Comparison of ENCODE assay signal across 8 cellular contexts in genomic region chr11:125874556-125875124, GRCh38. TPM values are rescaled to one million over a fixed set of nuclear protein-coding genes. Genes with fewer than 3 reads are reported as not detected.
DNase-seq lines count a peak whose midpoint lies in the region; ATAC-seq and FAIRE-seq lines count a peak whose summit lies in the region.

No MANE protein-coding gene starts in this region.

- no peak for FAIRE-seq in frontal cortex (lab: Jason Lieb, UNC)

- ATAC-seq in GM18870 (IDR thresholded peaks at IDR 0.05; ENCODE audit: unreplicated experiment) (peak; percentile 84), HG03521 (IDR thresholded peaks at IDR 0.05; ENCODE audit: unreplicated experiment) (peak; percentile 54), HG03139 (IDR thresholded peaks at IDR 0.05; ENCODE audit: unreplicated experiment) (no peak)

- DNase-seq in CD1c-positive myeloid dendritic cell (ENCODE audit: extremely low spot score) = peak; percentile 61
- DNase-seq in NCI-H748 treated with DMSO at 0.1 percent for 48 hours (lab: John Stamatoyannopoulos, UW) = peak; percentile 53
- peak; percentile 28 for DNase-seq in activated T-cell treated with anti-CD3 and anti-CD28 coated beads, Interleukin-2, amount 50 U/mL, for 1 hour
- DNase-seq in frontal cortex (ENCODE audit: low spot score in 2 of 2) = peak; percentile 29 to 51
- peak; percentile 26 for DNase-seq in occipital lobe (lab: John Stamatoyannopoulos, UW)

RNA-seq across cellular contexts. Expression of gene HYLS1, which starts 12.8 kb away (rescaled TPM):
- total RNA-seq in frontal cortex (13.9 TPM), occipital lobe (12.5 TPM)

RNA-seq across cellular contexts. Expression of gene PUS3, which starts 28.4 kb away (rescaled TPM):
- total RNA-seq in frontal cortex (14.3 TPM), occipital lobe (12.0 TPM)

RNA-seq across cellular contexts. Expression of gene DDX25, which starts 29.7 kb away (rescaled TPM):
- total RNA-seq in frontal cortex (18.8 TPM), occipital lobe (18.7 TPM)

RNA-seq across cellular contexts. Expression of gene PATE4, which starts 41.5 kb away (rescaled TPM):
- total RNA-seq in frontal cortex (not detected), occipital lobe (not detected)
